34 cellular contexts compared by ENCODE assay signal in genomic region chr16:83579027-83579426, GRCh38.
"Had no signal": no experiment of that assay in that cellular context is flagged by ENCODE, and none has a peak within 500 bp of the region (broad histone marks: within the 10 kb centered on the region; RNA-seq: fewer than 3 reads in every experiment).

No MANE protein-coding gene starts in this region.

- DNase-seq: Karpas-422, Kasumi-1, MG63, MM.1S, MV-4-11, NCI-H1048, NCI-H1092, NCI-H1092 treated with DMSO at 0.1 percent for 48 hours, NCI-H1105, NCI-H1105 treated with DMSO at 0.1 percent for 48 hours, NCI-H1417, NCI-H1417 treated with DMSO at 0.1 percent for 48 hours, NCI-H1436, NCI-H1436 treated with DMSO at 0.1 percent for 48 hours, NCI-H146, NCI-H1694, NCI-H1694 treated with DMSO at 0.1 percent for 48 hours, NCI-H187, NCI-H187 treated with DMSO at 0.1 percent for 48 hours, NCI-H1930, NCI-H2029, NCI-H2029 treated with DMSO at 0.1 percent for 48 hours, NCI-H2081, NCI-H2081 treated with DMSO at 0.1 percent for 48 hours, NCI-H2107, NCI-H2171, NCI-H2171 treated with DMSO at 0.1 percent for 48 hours, NCI-H2227 treated with DMSO at 0.1 percent for 48 hours, NCI-H226, NCI-H345, NCI-H446, NCI-H446 treated with DMSO at 0.1 percent for 48 hours, NCI-H510A, NCI-H510A treated with DMSO at 0.1 percent for 48 hours had no signal
